Comparison of ENCODE assay signal across 1 cellular context in the genomic region with DNA sequence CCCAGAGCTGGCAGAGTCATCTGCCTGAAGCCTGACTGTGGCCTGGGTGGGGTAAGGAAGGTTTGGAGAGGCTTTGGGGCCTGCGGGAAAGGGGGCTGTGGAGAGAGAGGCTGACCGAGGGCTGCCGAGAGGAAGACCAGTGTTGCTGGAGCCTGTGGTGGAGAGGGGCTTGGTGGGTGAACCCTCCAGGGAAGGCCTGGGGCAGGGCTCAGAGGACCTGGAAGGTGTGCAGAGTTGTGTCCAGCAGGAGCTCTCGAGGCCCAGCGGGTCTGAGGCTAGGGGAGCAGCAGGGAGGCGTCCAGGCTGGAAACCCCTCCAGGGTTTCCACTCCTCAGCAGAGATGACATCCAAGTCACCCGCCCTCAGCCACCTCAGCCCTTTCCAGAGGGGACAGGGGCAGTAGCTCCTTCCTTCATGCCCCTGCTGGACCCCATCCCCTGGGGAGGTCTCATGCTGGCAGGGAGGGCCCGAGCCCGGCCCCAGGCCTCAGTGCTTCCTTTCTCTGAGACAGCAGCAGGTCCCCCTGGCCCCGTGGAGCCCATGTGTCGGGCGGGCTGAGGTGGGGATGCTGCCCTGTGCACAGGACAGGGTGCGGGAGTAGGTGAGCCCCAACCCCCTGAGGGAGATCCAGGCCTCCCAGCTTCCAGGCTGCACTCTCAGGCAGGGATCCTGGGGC.
TF ChIP-seq lines count a peak whose summit lies in the region.

No MANE protein-coding gene starts in this region.

TF ChIP-seq in HCT116, 20 proteins besides CTCF, POLR2A, EP300 and RAD21:
- TF ChIP-seq ELF1 (IDR thresholded peaks at IDR 0.05; ENCODE audit: borderline replicate concordance, low read depth), result no peak
- no peak for TF ChIP-seq FOSL1 (IDR thresholded peaks at IDR 0.05; ENCODE audit: low read depth)
- no peak for TF ChIP-seq EZH2 (IDR thresholded peaks at IDR 0.05)
- TF ChIP-seq ZFX (IDR thresholded peaks at IDR 0.05), result no peak
- TF ChIP-seq, protein P1, sequence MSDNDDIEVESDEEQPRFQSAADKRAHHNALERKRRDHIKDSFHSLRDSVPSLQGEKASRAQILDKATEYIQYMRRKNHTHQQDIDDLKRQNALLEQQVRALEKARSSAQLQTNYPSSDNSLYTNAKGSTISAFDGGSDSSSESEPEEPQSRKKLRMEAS (IDR thresholded peaks at IDR 0.05), result no peak
- no peak for TF ChIP-seq CEBPB (IDR thresholded peaks at IDR 0.05; ENCODE audit: low read depth)
- no peak for TF ChIP-seq YY1 (IDR thresholded peaks at IDR 0.05; ENCODE audit: extremely low read depth, insufficient replicate concordance, low read depth, low read length)
- no peak for TF ChIP-seq JUND (IDR thresholded peaks at IDR 0.05)
- TF ChIP-seq ZNF274 (IDR thresholded peaks at IDR 0.05; ENCODE audit: low read depth, low read length), result no peak
- TF ChIP-seq CBX3 (IDR thresholded peaks at IDR 0.05; ENCODE audit: low read depth), result no peak
- no peak for TF ChIP-seq SP1 (IDR thresholded peaks at IDR 0.05; ENCODE audit: low read depth)
- no peak for TF ChIP-seq EGR1 (IDR thresholded peaks at IDR 0.05; ENCODE audit: low read depth)
- TF ChIP-seq EZH2phosphoT487 (IDR thresholded peaks at IDR 0.05; ENCODE audit: borderline replicate concordance), result no peak
- TF ChIP-seq SIN3A (IDR thresholded peaks at IDR 0.05; ENCODE audit: low read depth), result no peak
- TF ChIP-seq TCF7L2 (IDR thresholded peaks at IDR 0.05; ENCODE audit: borderline replicate concordance, extremely low read depth, insufficient read depth, insufficient read length), result no peak
- TF ChIP-seq POLR2AphosphoS5 (IDR thresholded peaks at IDR 0.05; ENCODE audit: low read depth, low read length), result no peak
- TF ChIP-seq, protein P2, sequence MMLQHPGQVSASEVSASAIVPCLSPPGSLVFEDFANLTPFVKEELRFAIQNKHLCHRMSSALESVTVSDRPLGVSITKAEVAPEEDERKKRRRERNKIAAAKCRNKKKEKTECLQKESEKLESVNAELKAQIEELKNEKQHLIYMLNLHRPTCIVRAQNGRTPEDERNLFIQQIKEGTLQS (IDR thresholded peaks at IDR 0.05), result no peak
- TF ChIP-seq, protein P3, sequence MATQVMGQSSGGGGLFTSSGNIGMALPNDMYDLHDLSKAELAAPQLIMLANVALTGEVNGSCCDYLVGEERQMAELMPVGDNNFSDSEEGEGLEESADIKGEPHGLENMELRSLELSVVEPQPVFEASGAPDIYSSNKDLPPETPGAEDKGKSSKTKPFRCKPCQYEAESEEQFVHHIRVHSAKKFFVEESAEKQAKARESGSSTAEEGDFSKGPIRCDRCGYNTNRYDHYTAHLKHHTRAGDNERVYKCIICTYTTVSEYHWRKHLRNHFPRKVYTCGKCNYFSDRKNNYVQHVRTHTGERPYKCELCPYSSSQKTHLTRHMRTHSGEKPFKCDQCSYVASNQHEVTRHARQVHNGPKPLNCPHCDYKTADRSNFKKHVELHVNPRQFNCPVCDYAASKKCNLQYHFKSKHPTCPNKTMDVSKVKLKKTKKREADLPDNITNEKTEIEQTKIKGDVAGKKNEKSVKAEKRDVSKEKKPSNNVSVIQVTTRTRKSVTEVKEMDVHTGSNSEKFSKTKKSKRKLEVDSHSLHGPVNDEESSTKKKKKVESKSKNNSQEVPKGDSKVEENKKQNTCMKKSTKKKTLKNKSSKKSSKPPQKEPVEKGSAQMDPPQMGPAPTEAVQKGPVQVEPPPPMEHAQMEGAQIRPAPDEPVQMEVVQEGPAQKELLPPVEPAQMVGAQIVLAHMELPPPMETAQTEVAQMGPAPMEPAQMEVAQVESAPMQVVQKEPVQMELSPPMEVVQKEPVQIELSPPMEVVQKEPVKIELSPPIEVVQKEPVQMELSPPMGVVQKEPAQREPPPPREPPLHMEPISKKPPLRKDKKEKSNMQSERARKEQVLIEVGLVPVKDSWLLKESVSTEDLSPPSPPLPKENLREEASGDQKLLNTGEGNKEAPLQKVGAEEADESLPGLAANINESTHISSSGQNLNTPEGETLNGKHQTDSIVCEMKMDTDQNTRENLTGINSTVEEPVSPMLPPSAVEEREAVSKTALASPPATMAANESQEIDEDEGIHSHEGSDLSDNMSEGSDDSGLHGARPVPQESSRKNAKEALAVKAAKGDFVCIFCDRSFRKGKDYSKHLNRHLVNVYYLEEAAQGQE (IDR thresholded peaks at IDR 0.05; ENCODE audit: low read depth), result no peak
- TF ChIP-seq SRF (IDR thresholded peaks at IDR 0.05; ENCODE audit: low read depth), result no peak
